In the genomic region with DNA sequence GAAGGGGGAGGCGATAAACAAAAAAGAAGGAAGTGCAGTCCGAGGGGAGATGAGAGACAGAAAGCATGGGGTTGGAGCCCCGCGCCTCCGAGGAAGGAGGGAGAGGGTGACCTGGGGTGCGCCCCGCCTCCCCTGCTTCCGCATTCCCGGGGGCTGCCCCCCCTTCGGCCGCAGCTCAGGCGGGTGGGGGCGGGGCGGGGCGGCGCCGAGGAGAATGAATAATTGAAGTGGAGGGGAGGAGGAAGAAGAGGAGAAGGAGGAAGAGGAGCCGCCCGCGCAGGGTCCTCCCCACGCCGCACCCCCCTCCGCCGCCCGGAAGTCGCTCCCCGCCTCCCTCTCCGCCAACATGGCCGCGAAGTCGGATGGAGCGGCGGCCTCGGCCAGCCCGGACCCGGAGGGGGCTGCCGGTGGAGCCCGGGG, we compare ENCODE assay signal across 8 cellular contexts. TPM values are rescaled to one million over a fixed set of nuclear protein-coding genes. Genes with fewer than 3 reads are reported as not detected.
DNase-seq lines count a peak whose midpoint lies in the region; ATAC-seq and TF ChIP-seq lines count a peak whose summit lies in the region.

A gene with protein sequence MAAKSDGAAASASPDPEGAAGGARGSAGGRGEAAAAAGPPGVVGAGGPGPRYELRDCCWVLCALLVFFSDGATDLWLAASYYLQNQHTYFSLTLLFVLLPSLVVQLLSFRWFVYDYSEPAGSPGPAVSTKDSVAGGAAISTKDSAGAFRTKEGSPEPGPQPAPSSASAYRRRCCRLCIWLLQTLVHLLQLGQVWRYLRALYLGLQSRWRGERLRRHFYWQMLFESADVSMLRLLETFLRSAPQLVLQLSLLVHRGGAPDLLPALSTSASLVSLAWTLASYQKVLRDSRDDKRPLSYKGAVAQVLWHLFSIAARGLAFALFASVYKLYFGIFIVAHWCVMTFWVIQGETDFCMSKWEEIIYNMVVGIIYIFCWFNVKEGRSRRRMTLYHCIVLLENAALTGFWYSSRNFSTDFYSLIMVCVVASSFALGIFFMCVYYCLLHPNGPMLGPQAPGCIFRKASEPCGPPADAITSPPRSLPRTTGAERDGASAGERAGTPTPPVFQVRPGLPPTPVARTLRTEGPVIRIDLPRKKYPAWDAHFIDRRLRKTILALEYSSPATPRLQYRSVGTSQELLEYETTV (plus strand): TSS at position 322 of the 420 bp plus-strand sequence. CDS start 25 bp downstream, at position 347.

- H3K27ac Mint-ChIP-seq in endothelial cell (ENCODE audit: unreplicated experiment): no peak within 1 kb of the TSS

- TF ChIP-seq CTCF in cardiac muscle cell (IDR thresholded peaks at IDR 0.05; ENCODE audit: low read depth, low read length) (no peak), right atrium auricular region (IDR thresholded peaks at IDR 0.05) (no peak), endothelial cell (IDR thresholded peaks at IDR 0.05; ENCODE audit: unreplicated experiment) (no peak)

- H3K4me3 ChIP-seq in cardiac muscle cell (peak within 1 kb of the TSS; percentile 52), right atrium auricular region (peak within 1 kb of the TSS in 1 of 2 donors; percentile 17)

- H3K36me3 ChIP-seq in cardiac muscle cell (no peaks in the 10 kb centered on the region), right atrium auricular region (no peaks in the 10 kb centered on the region)

- peaks cover 4% of the 10 kb centered on the region for H3K4me1 Mint-ChIP-seq in endothelial cell (ENCODE audit: unreplicated experiment)

- no peaks in the 10 kb centered on the region for H3K36me3 Mint-ChIP-seq in endothelial cell (ENCODE audit: low read depth, unreplicated experiment)

- H3K27me3 ChIP-seq in cardiac muscle cell (peaks cover 57% of the 10 kb centered on the region), right atrium auricular region (peaks cover 0 to 10% of the 10 kb centered on the region in 2 donors)

- H3K9me3 ChIP-seq in cardiac muscle cell (ENCODE audit: low read depth) (no peaks in the 10 kb centered on the region), right atrium auricular region (no peaks in the 10 kb centered on the region)

- peaks cover 5% of the 10 kb centered on the region for H3K27me3 Mint-ChIP-seq in endothelial cell (ENCODE audit: unreplicated experiment)

- H3K4me1 ChIP-seq in cardiac muscle cell (ENCODE audit: low read depth): peaks cover 6% of the 10 kb centered on the region
- H3K4me1 ChIP-seq in right atrium auricular region: peaks cover 0 to 8% of the 10 kb centered on the region in 2 donors

- ATAC-seq in stimulated activated naive CD8-positive, alpha-beta T cell treated with anti-CD3 and anti-CD28 coated beads, Interleukin-15, Interleukin-2, amounts not matched to agents 100 U/mL and 50 U/mL, for 24 hours: peak; percentile 14
- ATAC-seq in HG03095 (IDR thresholded peaks at IDR 0.05; ENCODE audit: unreplicated experiment): no peak
- ATAC-seq in HG02623 (IDR thresholded peaks at IDR 0.05; ENCODE audit: unreplicated experiment): no peak

- peak within 1 kb of the TSS; percentile 91 for H3K4me3 Mint-ChIP-seq in endothelial cell (ENCODE audit: unreplicated experiment)

- H3K27ac ChIP-seq in cardiac muscle cell: no peak within 1 kb of the TSS
- H3K27ac ChIP-seq in right atrium auricular region: no peak within 1 kb of the TSS

- H3K9me3 Mint-ChIP-seq in endothelial cell (ENCODE audit: unreplicated experiment): no peaks in the 10 kb centered on the region

- DNase-seq in cardiac muscle cell (ENCODE audit: low read depth in 1 of 2, low spot score in 1 of 2) (peak in 1 of 2 donors; percentile 23), right atrium auricular region (ENCODE audit: low spot score) (no peak), NCI-H82 treated with DMSO at 0.1 percent for 48 hours (lab: John Stamatoyannopoulos, UW; ENCODE audit: unreplicated experiment) (peak; percentile 52), endothelial cell (ENCODE audit: low spot score) (peak; percentile 22), medulla oblongata (ENCODE audit: extremely low spot score) (no peak)
- DNase-seq in stimulated activated naive CD8-positive, alpha-beta T cell treated with anti-CD3 and anti-CD28 coated beads, Interleukin-15, Interleukin-2, amounts not matched to agents 100 U/mL and 50 U/mL, for 24 hours: peak; percentile 19

RNA-seq across cellular contexts. Expression of the gene that starts here (rescaled TPM):
- total RNA-seq in cardiac muscle cell: 0.03 and 0.04 TPM in 2 replicates
- polyA plus RNA-seq in cardiac muscle cell: 0.02 TPM in 1 of 2 replicates, not detected in the other
- total RNA-seq in right atrium auricular region: not detected
- total RNA-seq in endothelial cell (ENCODE audit: unreplicated experiment): 0.23 TPM

Comparison
In these comparisons a context has a peak if more than half of its experiments do, and no peak if none do; other contexts are left out.
1. Peak in DNase-seq in endothelial cell; RNA of the gene not detected or under 1 TPM.
2. DNase-seq: peak in NCI-H82 treated with DMSO at 0.1 percent for 48 hours (single experiment) and stimulated activated naive CD8-positive, alpha-beta T cell treated with anti-CD3 and anti-CD28 coated beads, Interleukin-15, Interleukin-2, amounts not matched to agents 100 U/mL and 50 U/mL, for 24 hours (single experiment); none in right atrium auricular region (single experiment) and medulla oblongata (single experiment).